1 cellular context compared by ENCODE assay signal in the genomic region with DNA sequence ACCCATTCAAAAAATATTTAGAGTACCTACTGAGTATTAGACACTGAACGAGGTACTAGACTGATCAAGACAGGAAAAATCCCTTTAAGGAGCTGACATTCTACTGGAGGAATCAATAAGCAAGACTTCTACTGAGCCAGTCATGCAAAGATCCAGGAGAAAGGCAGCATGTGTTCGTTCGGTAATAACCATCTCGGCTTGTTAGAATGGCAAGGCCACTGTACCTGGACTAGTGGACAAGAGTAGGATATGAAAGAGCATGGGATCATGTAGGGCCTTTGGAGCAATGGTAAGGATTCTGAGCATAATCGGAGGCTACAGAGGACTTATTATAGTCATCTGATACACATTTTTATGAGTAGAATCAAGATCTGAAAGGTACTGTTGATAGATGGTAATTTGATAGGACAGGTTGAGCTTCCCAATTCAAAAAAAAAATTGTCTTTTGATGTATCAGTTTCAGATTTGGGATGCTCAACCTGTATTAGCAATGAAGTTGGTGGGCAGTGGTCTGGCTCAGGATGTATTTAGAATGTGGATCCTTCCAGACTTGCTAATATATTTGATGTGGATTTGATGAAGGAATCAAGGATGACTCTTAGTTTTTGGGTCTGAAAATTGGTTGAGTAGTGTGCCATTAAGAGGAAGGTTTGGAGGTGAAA.
TF ChIP-seq lines count a peak whose summit lies in the region.

No MANE protein-coding gene starts in this region.

TF ChIP-seq in H1, 55 proteins besides CTCF, POLR2A, EP300 and RAD21:
- TF ChIP-seq GTF2F1 (IDR thresholded peaks at IDR 0.05; ENCODE audit: borderline replicate concordance, low read depth, low read length): no peak
- no peak for TF ChIP-seq NANOG (IDR thresholded peaks at IDR 0.05; ENCODE audit: insufficient read depth, low read depth, low read length, poor library complexity, severe bottlenecking)
- TF ChIP-seq FOSL1 (IDR thresholded peaks at IDR 0.05; ENCODE audit: insufficient read depth, low read depth, low read length): no peak
- no peak for TF ChIP-seq CTBP2 (IDR thresholded peaks at IDR 0.05; ENCODE audit: borderline replicate concordance, insufficient read depth, insufficient read length, low read length)
- TF ChIP-seq SAP30 (IDR thresholded peaks at IDR 0.05; ENCODE audit: insufficient read depth, insufficient replicate concordance, low read length): no peak
- TF ChIP-seq TBP (IDR thresholded peaks at IDR 0.05; ENCODE audit: low read depth, low read length): no peak
- no peak for TF ChIP-seq SP4 (IDR thresholded peaks at IDR 0.05; ENCODE audit: low read length)
- no peak for TF ChIP-seq SP2 (IDR thresholded peaks at IDR 0.05; ENCODE audit: low read length)
- no peak for TF ChIP-seq SIN3A (conservative IDR thresholded peaks at IDR 0.05 in 1 of 2, IDR thresholded peaks at IDR 0.05 in 1 of 2; ENCODE audit: low read depth in 1 of 2, low read length in 2 of 2)
- TF ChIP-seq, protein P1, sequence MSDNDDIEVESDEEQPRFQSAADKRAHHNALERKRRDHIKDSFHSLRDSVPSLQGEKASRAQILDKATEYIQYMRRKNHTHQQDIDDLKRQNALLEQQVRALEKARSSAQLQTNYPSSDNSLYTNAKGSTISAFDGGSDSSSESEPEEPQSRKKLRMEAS (IDR thresholded peaks at IDR 0.05): no peak
- no peak for TF ChIP-seq EZH2 (IDR thresholded peaks at IDR 0.05; ENCODE audit: low read depth, low read length, severe bottlenecking)
- no peak for TF ChIP-seq BRCA1 (IDR thresholded peaks at IDR 0.05; ENCODE audit: low read depth, low read length)
- no peak for TF ChIP-seq GABPA (IDR thresholded peaks at IDR 0.05; ENCODE audit: borderline replicate concordance, insufficient read depth, low read length)
- no peak for TF ChIP-seq CBX8 (IDR thresholded peaks at IDR 0.05; ENCODE audit: borderline replicate concordance, low read depth, low read length)
- TF ChIP-seq SRF (IDR thresholded peaks at IDR 0.05; ENCODE audit: low read depth, low read length): no peak
- TF ChIP-seq, protein P2, sequence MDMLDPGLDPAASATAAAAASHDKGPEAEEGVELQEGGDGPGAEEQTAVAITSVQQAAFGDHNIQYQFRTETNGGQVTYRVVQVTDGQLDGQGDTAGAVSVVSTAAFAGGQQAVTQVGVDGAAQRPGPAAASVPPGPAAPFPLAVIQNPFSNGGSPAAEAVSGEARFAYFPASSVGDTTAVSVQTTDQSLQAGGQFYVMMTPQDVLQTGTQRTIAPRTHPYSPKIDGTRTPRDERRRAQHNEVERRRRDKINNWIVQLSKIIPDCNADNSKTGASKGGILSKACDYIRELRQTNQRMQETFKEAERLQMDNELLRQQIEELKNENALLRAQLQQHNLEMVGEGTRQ (IDR thresholded peaks at IDR 0.05; ENCODE audit: low read length): no peak
- no peak for TF ChIP-seq RBBP5 (IDR thresholded peaks at IDR 0.05; ENCODE audit: borderline replicate concordance, low read depth, low read length)
- TF ChIP-seq TAF1 (IDR thresholded peaks at IDR 0.05; ENCODE audit: low read depth, low read length): no peak
- no peak for TF ChIP-seq YY1 (IDR thresholded peaks at IDR 0.05; ENCODE audit: low read depth, low read length)
- no peak for TF ChIP-seq ZNF274 (IDR thresholded peaks at IDR 0.05; ENCODE audit: borderline replicate concordance, extremely low read depth, low read length)
